19 cellular contexts compared by ENCODE assay signal in genomic region chr2:100616841-100617390, GRCh38. TPM values are rescaled to one million over a fixed set of nuclear protein-coding genes. Genes with fewer than 3 reads are reported as not detected.
DNase-seq lines count a peak whose midpoint lies in the region; ATAC-seq and TF ChIP-seq lines count a peak whose summit lies in the region.
"Had no signal": no experiment of that assay in that cellular context is flagged by ENCODE, and none has a peak within 500 bp of the region (broad histone marks: within the 10 kb centered on the region; RNA-seq: fewer than 3 reads in every experiment).

No MANE protein-coding gene starts in this region.

- CTCF ChIA-PET in activated CD8-positive, alpha-beta memory T cell treated with anti-CD3 and anti-CD28 coated beads, Interleukin-2, amount 10 ng/mL, durations not matched to agents 7 days and 5 days (lab: Charles Lee): no interaction called here

- DNase-seq in activated CD8-positive, alpha-beta memory T cell treated with anti-CD3 and anti-CD28 coated beads for 24 hours: peak; percentile 45
- DNase-seq in activated CD8-positive, alpha-beta memory T cell treated with anti-CD3 and anti-CD28 coated beads, Interleukin-2, amount 10 ng/mL, durations not matched to agents 7 days and 5 days: no peak
- peak; percentile 75 for DNase-seq in esophagus muscularis mucosa (ENCODE audit: extremely low spot score)
- DNase-seq in type B pancreatic cell (ENCODE audit: extremely low spot score, unreplicated experiment): peak; percentile 13
- DNase-seq in Right ventricle myocardium superior: no peak
- DNase-seq in NOMO-1 treated with DMSO at 0.1 percent for 48 hours (lab: John Stamatoyannopoulos, UW; ENCODE audit: unreplicated experiment): no peak
- no peak for DNase-seq in activated CD4-positive, alpha-beta T cell treated with anti-CD3 and anti-CD28 coated beads for 4 hours
- DNase-seq: Caco-2; CD4-positive, CD25-positive, alpha-beta regulatory T cell; CD8-positive, alpha-beta T cell; DMS153; DND-41; GOT3; HFFc6 had no signal

- peaks cover 7% of the 10 kb centered on the region for H3K27me3 Mint-ChIP-seq in activated CD8-positive, alpha-beta memory T cell treated with anti-CD3 and anti-CD28 coated beads, Interleukin-2, amount 10 ng/mL, durations not matched to agents 7 days and 5 days
- H3K27me3 Mint-ChIP-seq in type B pancreatic cell: peaks cover 8% of the 10 kb centered on the region

- H3K27ac Mint-ChIP-seq in activated CD8-positive, alpha-beta memory T cell treated with anti-CD3 and anti-CD28 coated beads, Interleukin-2, amount 10 ng/mL, durations not matched to agents 7 days and 5 days: no peak overlapping the region
- H3K27ac Mint-ChIP-seq in type B pancreatic cell: no peak overlapping the region
- H3K27ac Mint-ChIP-seq: B cell; CD4-positive, CD25-positive, alpha-beta regulatory T cell; CD8-positive, alpha-beta T cell; HFFc6 had no signal

- intact Hi-C loops in esophagus muscularis mucosa (cut with DNase I) (no loop called here), Right ventricle myocardium superior (cut with DNase I) (no loop called here)

- TF ChIP-seq POLR2A in esophagus muscularis mucosa (IDR thresholded peaks at IDR 0.05; ENCODE audit: low read depth): no peak

- H3K9me3 ChIP-seq in esophagus muscularis mucosa: peaks cover 0 to 4% (median 0%) of the 10 kb centered on the region in 4 donors
- H3K9me3 ChIP-seq: Caco-2, HAP-1 had no signal

- H3K4me3 Mint-ChIP-seq in activated CD8-positive, alpha-beta memory T cell treated with anti-CD3 and anti-CD28 coated beads, Interleukin-2, amount 10 ng/mL, durations not matched to agents 7 days and 5 days: no peak overlapping the region
- H3K4me3 Mint-ChIP-seq in type B pancreatic cell: no peak overlapping the region
- H3K4me3 Mint-ChIP-seq: B cell; CD4-positive, CD25-positive, alpha-beta regulatory T cell; CD8-positive, alpha-beta T cell; HFFc6 had no signal

- ATAC-seq in activated CD8-positive, alpha-beta memory T cell treated with anti-CD3 and anti-CD28 coated beads, Interleukin-2, amount 10 ng/mL, durations not matched to agents 7 days and 5 days: no peak
- no peak for ATAC-seq in Right ventricle myocardium superior (ENCODE audit: poor library complexity)
- ATAC-seq: CD8-positive, alpha-beta T cell had no signal

- no peak overlapping the region for H3K4me3 ChIP-seq in esophagus muscularis mucosa
- H3K4me3 ChIP-seq: BLaER1, HAP-1 had no signal

- no peaks in the 10 kb centered on the region for H3K36me3 Mint-ChIP-seq in activated CD8-positive, alpha-beta memory T cell treated with anti-CD3 and anti-CD28 coated beads, Interleukin-2, amount 10 ng/mL, durations not matched to agents 7 days and 5 days
- H3K36me3 Mint-ChIP-seq in type B pancreatic cell: no peaks in the 10 kb centered on the region
- H3K36me3 Mint-ChIP-seq: CD8-positive, alpha-beta T cell had no signal

- H3K36me3 ChIP-seq in esophagus muscularis mucosa: no peaks in the 10 kb centered on the region
- H3K36me3 ChIP-seq: BLaER1, HAP-1 had no signal

- H3K27me3 ChIP-seq in esophagus muscularis mucosa: no peaks in the 10 kb centered on the region
- H3K27me3 ChIP-seq: BLaER1 had no signal

- TF ChIP-seq EP300 in esophagus muscularis mucosa (IDR thresholded peaks at IDR 0.05): no peak

- TF ChIP-seq CTCF in esophagus muscularis mucosa (IDR thresholded peaks at IDR 0.05) (no peak), type B pancreatic cell (conservative IDR thresholded peaks at IDR 0.05) (no peak)

- H3K4me1 ChIP-seq in esophagus muscularis mucosa: no peaks in the 10 kb centered on the region
- H3K4me1 ChIP-seq: BLaER1, Caco-2, HAP-1 had no signal

- H3K27ac ChIP-seq in esophagus muscularis mucosa (replicated peaks in 1 of 4): no peak overlapping the region
- H3K27ac ChIP-seq: 22Rv1, BLaER1, C4-2B had no signal

- H3K4me1 Mint-ChIP-seq in activated CD8-positive, alpha-beta memory T cell treated with anti-CD3 and anti-CD28 coated beads, Interleukin-2, amount 10 ng/mL, durations not matched to agents 7 days and 5 days: no peaks in the 10 kb centered on the region
- no peaks in the 10 kb centered on the region for H3K4me1 Mint-ChIP-seq in type B pancreatic cell (ENCODE audit: unreplicated experiment)
- H3K4me1 Mint-ChIP-seq: B cell had no signal

- 93% methylated on average over 8 of the region's 8 CpGs for WGBS in esophagus muscularis mucosa

- no peaks in the 10 kb centered on the region for H3K9me3 Mint-ChIP-seq in activated CD8-positive, alpha-beta memory T cell treated with anti-CD3 and anti-CD28 coated beads, Interleukin-2, amount 10 ng/mL, durations not matched to agents 7 days and 5 days (ENCODE audit: low read depth)
- H3K9me3 Mint-ChIP-seq in type B pancreatic cell: no peaks in the 10 kb centered on the region
- H3K9me3 Mint-ChIP-seq: CD8-positive, alpha-beta T cell; HFFc6 had no signal

RNA-seq across cellular contexts. Expression of gene PDCL3, which starts 54.1 kb away (rescaled TPM):
- total RNA-seq in activated CD8-positive, alpha-beta memory T cell treated with anti-CD3 and anti-CD28 coated beads, Interleukin-2, amount 10 ng/mL, durations not matched to agents 7 days and 5 days: 10 to 100 TPM; 25.1 to 36.7 TPM
- 10 to 100 TPM; 46.3 to 82.6 (median 61.3) TPM for total RNA-seq in esophagus muscularis mucosa
- total RNA-seq in type B pancreatic cell (ENCODE audit: low replicate concordance): 20.2 and 23.1 TPM in 2 replicates
- 27.9 TPM for total RNA-seq in Right ventricle myocardium superior

Comparison
In these comparisons a context has a peak if more than half of its experiments do, and no peak if none do; other contexts are left out.
1. DNase-seq: peak in activated CD8-positive, alpha-beta memory T cell treated with anti-CD3 and anti-CD28 coated beads for 24 hours (single experiment), esophagus muscularis mucosa (single experiment) and type B pancreatic cell (single experiment); none in activated CD8-positive, alpha-beta memory T cell treated with anti-CD3 and anti-CD28 coated beads, Interleukin-2, amount 10 ng/mL, durations not matched to agents 7 days and 5 days (single experiment), Right ventricle myocardium superior (single experiment), NOMO-1 treated with DMSO at 0.1 percent for 48 hours (single experiment) and activated CD4-positive, alpha-beta T cell treated with anti-CD3 and anti-CD28 coated beads for 4 hours (0 of 2).